22 cellular contexts compared by ENCODE assay signal in the genomic region with DNA sequence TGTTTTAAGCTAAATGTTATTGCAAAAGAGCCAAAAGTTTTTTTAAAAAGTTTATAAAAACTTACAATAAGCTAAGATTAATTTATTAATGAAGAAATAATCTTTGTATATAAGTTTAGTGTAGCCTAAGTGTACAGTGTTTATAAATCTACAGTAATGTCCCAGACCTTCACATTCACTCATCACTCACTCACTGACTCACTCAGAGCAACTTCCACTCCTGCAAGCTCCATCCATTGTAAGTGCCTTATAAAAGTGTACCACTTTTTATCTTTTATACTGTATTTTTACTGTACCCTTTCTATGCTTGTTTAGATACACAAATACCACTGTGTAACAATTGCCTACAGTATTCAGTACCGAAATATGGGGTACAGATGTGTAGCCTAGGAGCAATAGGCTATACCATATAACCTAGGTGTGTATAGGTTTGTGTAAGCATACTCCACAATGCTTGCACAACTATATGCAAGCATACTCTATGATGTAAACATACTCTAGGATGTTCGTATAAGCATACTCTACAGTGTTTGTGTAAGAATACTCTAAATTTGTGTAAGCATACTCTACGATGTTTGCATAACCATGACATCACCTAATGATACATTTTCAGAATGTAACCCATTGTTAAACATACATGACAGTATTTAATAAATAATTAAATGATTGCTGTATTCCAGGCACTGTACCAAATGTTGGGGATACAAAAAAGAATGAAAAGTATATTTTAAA.
"Had no signal": no experiment of that assay in that cellular context is flagged by ENCODE, and none has a peak within 500 bp of the region (broad histone marks: within the 10 kb centered on the region; RNA-seq: fewer than 3 reads in every experiment).

No MANE protein-coding gene starts in this region.

- H3K27me3 ChIP-seq: adrenal gland, cardiac muscle cell, left lung, spleen, upper lobe of left lung had no signal

- H3K9me3 ChIP-seq: adrenal gland, left lung, thoracic aorta, upper lobe of left lung had no signal

- ATAC-seq: activated naive CD4-positive, alpha-beta T cell treated with anti-CD3 and anti-CD28 coated beads, Interleukin-2, amount 50 U/mL, for 72 hours; activated T-cell treated with anti-CD3 and anti-CD28 coated beads, Interleukin-2, amount 50 U/mL, for 72 hours; left lung; stimulated activated memory B cell treated with anti-CD40 and anti-IgM and Interleukin-4, amounts not matched to agents 10 μg/mL and 1 μg/mL and 100 μg/mL, for 72 hours had no signal

- DNase-seq: activated CD4-positive, alpha-beta T cell treated with anti-CD3 and anti-CD28 coated beads for 1 hour; activated CD8-positive, alpha-beta memory T cell treated with anti-CD3 and anti-CD28 coated beads for 24 hours; activated gamma-delta T cell; activated T-cell treated with anti-CD3 and anti-CD28 coated beads, Interleukin-2, amount 50 U/mL, for 72 hours; adrenal gland; endodermal cell; head of caudate nucleus; kidney; left lung; nephron progenitor cell; occipital lobe; posterior cingulate gyrus; spleen; stimulated activated CD4-positive, alpha-beta T cell treated with anti-CD3 and anti-CD28 coated beads, Interleukin-4, amount 100 ng/mL, for 4 hours; T-helper 2 cell; upper lobe of left lung had no signal

- H3K4me3 ChIP-seq: adrenal gland, cardiac muscle cell, left lung, spleen, thoracic aorta, upper lobe of left lung had no signal

- H3K27ac ChIP-seq: adrenal gland, cardiac muscle cell, left lung, spleen, thoracic aorta, upper lobe of left lung, VCaP had no signal

- H3K36me3 ChIP-seq: adrenal gland, cardiac muscle cell, left lung, spleen, thoracic aorta, upper lobe of left lung had no signal

- FAIRE-seq: frontal cortex, kidney had no signal

- H3K4me1 ChIP-seq: adrenal gland, left lung, spleen, upper lobe of left lung had no signal
